Comparison of ENCODE assay signal across 8 cellular contexts in genomic region chr3:136994772-136995516, GRCh38. TPM values are rescaled to one million over a fixed set of nuclear protein-coding genes. Genes with fewer than 3 reads are reported as not detected.
A peak's percentile ranks its signal among the peaks of the same experiment; 100 is the strongest.
DNase-seq lines count a peak whose midpoint lies in the region; ATAC-seq and TF ChIP-seq lines count a peak whose summit lies in the region.

No MANE protein-coding gene starts in this region.

- intact Hi-C loops in gastrocnemius medialis (cut with DNase I; ENCODE audit: low total_unique reads): no loop called here

- peak overlapping the region; percentile 60 to 82 (median 78) for H3K27ac ChIP-seq in gastrocnemius medialis

- peak; percentile 65 for DNase-seq in HFF-Myc (ENCODE audit: extremely low read depth, low read depth)
- DNase-seq in SK-MEL-5 (ENCODE audit: low read depth, low spot score): peak; percentile 64
- peak; percentile 89 to 91 for DNase-seq in foreskin fibroblast
- peak; percentile 43 to 77 for DNase-seq in gastrocnemius medialis
- DNase-seq in activated gamma-delta T cell treated with Interleukin-2 at 50 U/mL for 16 hours: no peak
- DNase-seq in amniotic stem cell (lab: John Stamatoyannopoulos, UW): no peak
- no peak for DNase-seq in NCI-H146 (lab: John Stamatoyannopoulos, UW)

- no peaks in the 10 kb centered on the region for H3K27me3 ChIP-seq in gastrocnemius medialis

- no peaks in the 10 kb centered on the region for H3K36me3 ChIP-seq in gastrocnemius medialis

- no peak overlapping the region for H3K4me3 ChIP-seq in HFF-Myc (replicated peaks; ENCODE audit: low read depth, low read length)
- no peak overlapping the region for H3K4me3 ChIP-seq in foreskin fibroblast (ENCODE audit: low read depth in 1 of 2, low read length in 2 of 2)
- H3K4me3 ChIP-seq in gastrocnemius medialis: no peak overlapping the region

- ATAC-seq in gastrocnemius medialis: peak; percentile 87 to 94
- ATAC-seq in HG02678 (IDR thresholded peaks at IDR 0.05; ENCODE audit: unreplicated experiment): no peak

- TF ChIP-seq POLR2A in gastrocnemius medialis (IDR thresholded peaks at IDR 0.05): no peak

- H3K4me1 ChIP-seq in gastrocnemius medialis: peaks cover 4 to 10% of the 10 kb centered on the region in 2 donors

- TF ChIP-seq CTCF in HFF-Myc (IDR thresholded peaks at IDR 0.05; ENCODE audit: low read depth, low read length, missing control alignments): no peak
- TF ChIP-seq CTCF in foreskin fibroblast (IDR thresholded peaks at IDR 0.05; ENCODE audit: low read depth, low read length): no peak
- TF ChIP-seq CTCF in gastrocnemius medialis (IDR thresholded peaks at IDR 0.05 in 4 of 5, conservative IDR thresholded peaks at IDR 0.05 in 1 of 5): no peak

- H3K9me3 ChIP-seq in gastrocnemius medialis: no peaks in the 10 kb centered on the region

- in situ Hi-C loops in SK-MEL-5 (cut with HindIII; ENCODE audit: low pct_unique_long_range_greater_than_20kb, low sequenced_read_pairs): no loop called here
- in situ Hi-C loops in gastrocnemius medialis (cut with MboI; ENCODE audit: low sequenced_read_pairs in 4 of 4): no loop called here

RNA-seq across cellular contexts. Expression of gene IL20RB, which starts 37.2 kb away (rescaled TPM):
- 0.37 TPM in 1 of 2 replicates, not detected in the other for total RNA-seq in SK-MEL-5 (2014; rRNA removed; shearing (Covaris generic))
- 0.11 and 0.32 TPM in 2 replicates for polyA plus RNA-seq in SK-MEL-5 (2015; cell fraction: cytosol; rRNA removed)
- 3.5 and 14.9 TPM in 2 replicates for polyA plus RNA-seq in SK-MEL-5 (2015; cell fraction: nucleus; rRNA removed)
- total RNA-seq in gastrocnemius medialis: under 1 TPM; 0.38 to 0.63 (median 0.52) TPM

Comparison
In these comparisons a context has a peak if more than half of its experiments do, and no peak if none do; other contexts are left out.
1. DNase-seq: peak in HFF-Myc (single experiment), SK-MEL-5 (single experiment), foreskin fibroblast (2 of 2) and gastrocnemius medialis (2 of 2); none in activated gamma-delta T cell treated with Interleukin-2 at 50 U/mL for 16 hours (single experiment), amniotic stem cell (single experiment) and NCI-H146 (single experiment).